Comparison of ENCODE assay signal across 20 cellular contexts in the genomic region with DNA sequence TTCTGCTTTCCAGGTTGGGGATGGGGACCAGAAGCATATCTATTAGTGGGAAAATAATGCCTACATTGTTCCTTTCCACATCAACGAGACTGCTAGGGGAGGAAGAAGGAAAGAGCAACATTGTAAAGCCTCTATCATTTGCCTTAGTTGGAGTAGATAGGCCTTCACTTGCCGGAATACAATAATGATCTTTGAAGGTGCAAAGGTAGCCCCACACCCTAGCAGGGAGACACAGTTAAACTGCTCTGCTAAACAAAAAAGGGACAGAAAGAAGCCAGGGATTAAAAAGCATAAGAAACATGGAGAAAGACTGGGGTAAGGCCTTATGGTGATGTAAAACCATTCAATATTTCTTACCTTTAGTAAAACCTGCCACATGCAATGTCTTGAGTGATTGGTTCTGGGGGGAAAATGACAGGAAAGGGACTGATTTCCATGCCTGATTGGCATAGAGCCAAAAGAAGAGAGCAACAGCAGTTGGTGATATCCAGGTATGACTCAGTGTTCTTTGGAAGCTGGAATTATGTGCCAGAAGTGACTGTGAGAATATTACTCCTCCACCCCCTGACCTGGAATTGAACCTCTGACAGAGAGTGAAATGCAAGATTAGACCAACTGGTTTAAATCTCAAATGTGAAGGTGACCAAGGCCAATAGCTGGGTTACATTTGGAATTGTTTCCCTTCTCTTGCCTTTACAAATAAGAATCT. TPM values are rescaled to one million over a fixed set of nuclear protein-coding genes. Genes with fewer than 3 reads are reported as not detected.
DNase-seq lines count a peak whose midpoint lies in the region; TF ChIP-seq lines count a peak whose summit lies in the region.
"Had no signal": no experiment of that assay in that cellular context is flagged by ENCODE, and none has a peak within 500 bp of the region (broad histone marks: within the 10 kb centered on the region; RNA-seq: fewer than 3 reads in every experiment).

No MANE protein-coding gene starts in this region.

- 41 to 60% methylated on average over 2 of the region's 2 CpGs for WGBS in transverse colon (ENCODE audit: low coverage in 1 of 2), 2 donors

- TF ChIP-seq POLR2A in transverse colon (IDR thresholded peaks at IDR 0.05) = no peak

- no peaks in the 10 kb centered on the region for H3K9me3 ChIP-seq in transverse colon
- H3K9me3 ChIP-seq: SJSA1 had no signal

- no peaks in the 10 kb centered on the region for H3K36me3 Mint-ChIP-seq in CD14-positive monocyte
- H3K36me3 Mint-ChIP-seq: activated naive CD4-positive, alpha-beta T cell treated with anti-CD3 and anti-CD28 coated beads, Interleukin-2, amount 10 ng/mL, durations not matched to agents 7 days and 5 days; immature natural killer cell had no signal

- peaks cover 0 to 2% (median 0%) of the 10 kb centered on the region in 3 donors for H3K27me3 Mint-ChIP-seq in CD14-positive monocyte (ENCODE audit: low read depth in 3 of 3)
- H3K27me3 Mint-ChIP-seq: activated naive CD4-positive, alpha-beta T cell treated with anti-CD3 and anti-CD28 coated beads, Interleukin-2, amount 10 ng/mL, durations not matched to agents 7 days and 5 days had no signal

- CTCF ChIA-PET in RWPE1 (lab: Yijun Ruan, JAX) = no interaction called here

- in situ Hi-C loops in transverse colon (cut with MboI; ENCODE audit: low pct_ligation_motif_present in 1 of 4, low pct_unique_long_range_greater_than_20kb in 1 of 4, low sequenced_read_pairs in 3 of 4) = no loop called here

- no peak overlapping the region for H3K27ac ChIP-seq in RWPE1
- H3K27ac ChIP-seq in transverse colon = peak overlapping the region; percentile 67 to 76 (median 72)
- H3K27ac ChIP-seq: SJSA1, WERI-Rb-1 had no signal

- no peak overlapping the region for H3K4me3 Mint-ChIP-seq in CD14-positive monocyte
- H3K4me3 Mint-ChIP-seq: activated naive CD4-positive, alpha-beta T cell treated with anti-CD3 and anti-CD28 coated beads, Interleukin-2, amount 10 ng/mL, durations not matched to agents 7 days and 5 days; immature natural killer cell had no signal

- H3K9me3 Mint-ChIP-seq in CD14-positive monocyte = peaks cover 0 to 3% (median 0%) of the 10 kb centered on the region in 7 donors
- H3K9me3 Mint-ChIP-seq: activated naive CD4-positive, alpha-beta T cell treated with anti-CD3 and anti-CD28 coated beads, Interleukin-2, amount 10 ng/mL, durations not matched to agents 7 days and 5 days; immature natural killer cell had no signal

- no peak overlapping the region for H3K4me3 ChIP-seq in fibroblast of pulmonary artery (replicated peaks; ENCODE audit: low read depth, low read length)
- no peak overlapping the region for H3K4me3 ChIP-seq in transverse colon
- H3K4me3 ChIP-seq: SJSA1 had no signal

- no peak for TF ChIP-seq EP300 in transverse colon (IDR thresholded peaks at IDR 0.05; ENCODE audit: low read depth)

- no peaks in the 10 kb centered on the region for H3K27me3 ChIP-seq in transverse colon
- H3K27me3 ChIP-seq: SJSA1 had no signal

- H3K36me3 ChIP-seq in transverse colon = no peaks in the 10 kb centered on the region
- H3K36me3 ChIP-seq: SJSA1, WERI-Rb-1 had no signal

- intact Hi-C loops in transverse colon (cut with DNase I; ENCODE audit: low total_unique reads) = no loop called here
- intact Hi-C loops in CD14-positive monocyte (cut with micrococcal nuclease) = no loop called here

- no peak overlapping the region for H3K27ac Mint-ChIP-seq in CD14-positive monocyte
- H3K27ac Mint-ChIP-seq: activated naive CD4-positive, alpha-beta T cell treated with anti-CD3 and anti-CD28 coated beads, Interleukin-2, amount 10 ng/mL, durations not matched to agents 7 days and 5 days; immature natural killer cell had no signal

- peaks cover 13% of the 10 kb centered on the region for H3K4me1 Mint-ChIP-seq in CD14-positive monocyte
- H3K4me1 Mint-ChIP-seq: activated naive CD4-positive, alpha-beta T cell treated with anti-CD3 and anti-CD28 coated beads, Interleukin-2, amount 10 ng/mL, durations not matched to agents 7 days and 5 days; immature natural killer cell had no signal

- POLR2A ChIA-PET in RWPE1 (lab: Yijun Ruan, JAX; ENCODE audit: low non-redundant PET) = no interaction called here

- TF ChIP-seq CTCF in RWPE1 (conservative IDR thresholded peaks at IDR 0.05; ENCODE audit: low read depth) (no peak), fibroblast of pulmonary artery (IDR thresholded peaks at IDR 0.05; ENCODE audit: low read length, missing control alignments) (no peak), transverse colon (IDR thresholded peaks at IDR 0.05) (no peak), CD14-positive monocyte (IDR thresholded peaks at IDR 0.05) (no peak)

- DNase-seq in NCI-H82 (lab: John Stamatoyannopoulos, UW) (peak; percentile 7), NCI-H82 treated with DMSO at 0.1 percent for 48 hours (lab: John Stamatoyannopoulos, UW; ENCODE audit: unreplicated experiment) (no peak), RWPE1 (ENCODE audit: low spot score) (peak; percentile 58), fibroblast of pulmonary artery (ENCODE audit: low read depth) (peak; percentile 54), transverse colon (peak; percentile 37), GM19238 (ENCODE audit: insufficient read length, low spot score) (no peak), CD14-positive monocyte (ENCODE audit: low spot score) (no peak)
- DNase-seq in activated naive CD4-positive, alpha-beta T cell treated with anti-CD3 and anti-CD28 coated beads, Interleukin-2, amount 50 U/mL, for 16 hours = no peak
- DNase-seq: ACHN; activated naive CD4-positive, alpha-beta T cell treated with anti-CD3 and anti-CD28 coated beads, Interleukin-2, amount 10 ng/mL, durations not matched to agents 7 days and 5 days; immature natural killer cell; NCI-H1417 treated with DMSO at 0.1 percent for 48 hours; posterior cingulate gyrus; trophoblast cell; WERI-Rb-1 had no signal

- peaks cover 0 to 45% (median 20%) of the 10 kb centered on the region in 4 donors for H3K4me1 ChIP-seq in transverse colon

RNA-seq across cellular contexts. Expression of a gene that starts 8.1 kb away (rescaled TPM):
- 1 to 10 TPM in 1 of 4 donors, under 1 TPM in 1, not detected in 2; 0.64 to 1.9 TPM for total RNA-seq in transverse colon
- not detected for polyA plus RNA-seq in CD14-positive monocyte
- total RNA-seq: chondrocyte, fibroblast of lung, HepG2, mononuclear cell, SJSA1 had no signal
- polyA plus RNA-seq: fibroblast of lung, HepG2, immature natural killer cell had no signal

Comparison
In these comparisons a context has a peak if more than half of its experiments do, and no peak if none do; other contexts are left out.
1. DNase-seq: peak in NCI-H82 (single experiment), RWPE1 (single experiment), fibroblast of pulmonary artery (single experiment) and transverse colon (single experiment); none in NCI-H82 treated with DMSO at 0.1 percent for 48 hours (single experiment), GM19238 (single experiment), CD14-positive monocyte (single experiment) and activated naive CD4-positive, alpha-beta T cell treated with anti-CD3 and anti-CD28 coated beads, Interleukin-2, amount 50 U/mL, for 16 hours (single experiment).